Comparison of ENCODE assay signal across 27 cellular contexts in genomic region chr11:126602993-126603392, GRCh38.
"Had no signal": no experiment of that assay in that cellular context is flagged by ENCODE, and none has a peak within 500 bp of the region (broad histone marks: within the 10 kb centered on the region; RNA-seq: fewer than 3 reads in every experiment).

No MANE protein-coding gene starts in this region.

- H3K36me3 Mint-ChIP-seq: activated naive CD4-positive, alpha-beta T cell treated with anti-CD3 and anti-CD28 coated beads, Interleukin-2, amount 50 U/mL, for 24 hours; activated naive CD8-positive, alpha-beta T cell treated with anti-CD3 and anti-CD28 coated beads, Interleukin-2, amount 10 ng/mL, durations not matched to agents 7 days and 5 days had no signal

- DNase-seq: activated B cell treated with CpG ODN at 0.5 μM for 24 hours; activated CD4-positive, alpha-beta T cell treated with anti-CD3 and anti-CD28 coated beads for 48 hours; activated CD4-positive, alpha-beta T cell treated with anti-CD3 and anti-CD28 coated beads, Interleukin-2, amount 50 U/mL, for 1 hour; activated CD4-positive, alpha-beta T cell treated with anti-CD3 and anti-CD28 coated beads, Interleukin-2, amount 50 U/mL, for 48 hours; activated CD8-positive, alpha-beta memory T cell treated with anti-CD3 and anti-CD28 coated beads for 24 hours; activated CD8-positive, alpha-beta T cell treated with anti-CD3 and anti-CD28 coated beads for 36 hours; activated effector memory CD4-positive, alpha-beta T cell treated with anti-CD3 and anti-CD28 coated beads, Interleukin-2, amount 50 U/mL, for 16 hours; activated naive CD4-positive, alpha-beta T cell treated with anti-CD3 and anti-CD28 coated beads for 36 hours; activated naive CD8-positive, alpha-beta T cell treated with anti-CD3 and anti-CD28 coated beads, Interleukin-2, amount 10 ng/mL, durations not matched to agents 7 days and 5 days; activated T-cell treated with anti-CD3 and anti-CD28 coated beads, Interleukin-2, amount 50 U/mL, for 4 hours; cortex of kidney; dermis blood vessel endothelial cell; effector CD4-positive, alpha-beta T cell; effector memory CD8-positive, alpha-beta T cell; erythroblast; foreskin keratinocyte; gastrocnemius medialis; glutamatergic neuron; heart left ventricle; T-helper 1 cell; T-helper 17 cell; T1000; WERI-Rb-1 had no signal

- H3K9me3 Mint-ChIP-seq: activated B cell treated with CpG ODN at 0.5 μM for 24 hours; activated CD8-positive, alpha-beta T cell treated with anti-CD3 and anti-CD28 coated beads for 36 hours; activated naive CD4-positive, alpha-beta T cell treated with anti-CD3 and anti-CD28 coated beads, Interleukin-2, amount 50 U/mL, for 24 hours; activated naive CD8-positive, alpha-beta T cell treated with anti-CD3 and anti-CD28 coated beads, Interleukin-2, amount 10 ng/mL, durations not matched to agents 7 days and 5 days; activated T-helper 2 cell treated with anti-CD3 and anti-CD28 coated beads, Interferon-gamma antibody, Interleukin-2, Interleukin-4, amounts not matched to agents 10 μg/mL and 5 μg/mL and 100 μg/mL, durations not matched to agents 14 hours and 24 hours and 36 hours; effector memory CD8-positive, alpha-beta T cell; T-helper 2 cell treated with Interferon-gamma antibody and Interleukin-4, amounts not matched to agents 5 μg/mL and 100 μg/mL, for 36 hours had no signal

- H3K4me1 Mint-ChIP-seq: activated B cell treated with CpG ODN at 0.5 μM for 24 hours; activated naive CD4-positive, alpha-beta T cell treated with anti-CD3 and anti-CD28 coated beads, Interleukin-2, amount 50 U/mL, for 24 hours; activated naive CD8-positive, alpha-beta T cell treated with anti-CD3 and anti-CD28 coated beads, Interleukin-2, amount 10 ng/mL, durations not matched to agents 7 days and 5 days had no signal

- H3K27ac Mint-ChIP-seq: activated B cell treated with CpG ODN at 0.5 μM for 24 hours; activated CD8-positive, alpha-beta T cell treated with anti-CD3 and anti-CD28 coated beads for 36 hours; activated naive CD4-positive, alpha-beta T cell treated with anti-CD3 and anti-CD28 coated beads for 36 hours; activated naive CD4-positive, alpha-beta T cell treated with anti-CD3 and anti-CD28 coated beads, Interleukin-2, amount 50 U/mL, for 24 hours; activated naive CD8-positive, alpha-beta T cell treated with anti-CD3 and anti-CD28 coated beads, Interleukin-2, amount 10 ng/mL, durations not matched to agents 7 days and 5 days; activated T-helper 2 cell treated with anti-CD3 and anti-CD28 coated beads, Interferon-gamma antibody, Interleukin-2, Interleukin-4, amounts not matched to agents 10 μg/mL and 5 μg/mL and 100 μg/mL, durations not matched to agents 14 hours and 24 hours and 36 hours; effector memory CD8-positive, alpha-beta T cell; T-helper 17 cell; T-helper 2 cell treated with Interferon-gamma antibody and Interleukin-4, amounts not matched to agents 5 μg/mL and 100 μg/mL, for 36 hours had no signal

- H3K4me3 Mint-ChIP-seq: activated B cell treated with CpG ODN at 0.5 μM for 24 hours; activated CD8-positive, alpha-beta T cell treated with anti-CD3 and anti-CD28 coated beads for 36 hours; activated naive CD4-positive, alpha-beta T cell treated with anti-CD3 and anti-CD28 coated beads for 36 hours; activated naive CD4-positive, alpha-beta T cell treated with anti-CD3 and anti-CD28 coated beads, Interleukin-2, amount 50 U/mL, for 24 hours; activated naive CD8-positive, alpha-beta T cell treated with anti-CD3 and anti-CD28 coated beads, Interleukin-2, amount 10 ng/mL, durations not matched to agents 7 days and 5 days; activated T-cell treated with anti-CD3 and anti-CD28 coated beads, Interleukin-2, amount 50 U/mL, for 4 hours; effector memory CD8-positive, alpha-beta T cell; T-helper 17 cell; T-helper 2 cell treated with Interferon-gamma antibody and Interleukin-4, amounts not matched to agents 5 μg/mL and 100 μg/mL, for 36 hours had no signal

- FAIRE-seq: colon had no signal
